Comparison of ENCODE assay signal across 7 cellular contexts in the genomic region with DNA sequence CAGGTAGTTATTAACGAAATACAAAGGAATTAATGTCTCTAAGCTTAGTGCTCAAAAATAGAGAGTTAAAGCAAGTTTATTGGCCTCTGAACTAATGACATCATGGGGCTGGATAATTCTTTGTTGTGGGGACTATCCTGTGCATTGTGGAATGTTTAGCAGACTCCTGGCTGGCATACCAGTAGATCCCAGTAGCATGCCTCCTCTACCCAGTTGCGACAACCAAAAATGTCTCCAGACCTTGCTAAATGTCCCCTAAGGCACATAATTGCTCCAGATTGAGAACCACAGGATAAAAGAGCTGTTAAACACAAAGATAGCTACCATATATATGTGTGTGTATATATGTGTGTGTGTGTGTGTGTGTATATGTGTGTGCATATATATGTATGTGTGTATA.
"Had no signal": no experiment of that assay in that cellular context is flagged by ENCODE, and none has a peak within 500 bp of the region (broad histone marks: within the 10 kb centered on the region; RNA-seq: fewer than 3 reads in every experiment).

No MANE protein-coding gene starts in this region.

- H3K36me3 Mint-ChIP-seq: IgD-negative memory B cell had no signal

- H3K9me3 Mint-ChIP-seq: HFFc6 had no signal

- H3K4me3 ChIP-seq: GM23338 had no signal

- H3K4me3 Mint-ChIP-seq: GM23338, H9, HFFc6, IgD-negative memory B cell had no signal

- H3K27me3 Mint-ChIP-seq: IgD-negative memory B cell had no signal

- DNase-seq: H9, HCEC 1CT, HFFc6, KBM-7 had no signal

- ATAC-seq: GM23338 had no signal

- H3K4me1 Mint-ChIP-seq: IgD-negative memory B cell had no signal

- H3K27ac Mint-ChIP-seq: GM23338, H9, HFFc6, IgD-negative memory B cell had no signal

- H3K27ac ChIP-seq: KMS-11 had no signal
